ENCODE assay signal across 22 cellular contexts in genomic region chr12:75865315-75865714, GRCh38.
"Had no signal": no experiment of that assay in that cellular context is flagged by ENCODE, and none has a peak within 500 bp of the region (broad histone marks: within the 10 kb centered on the region; RNA-seq: fewer than 3 reads in every experiment).

No MANE protein-coding gene starts in this region.

- H3K79me2 ChIP-seq: parathyroid adenoma had no signal

- H3K4me1 ChIP-seq: gastroesophageal sphincter, heart right ventricle, neural progenitor cell, parathyroid adenoma, prostate gland, right atrium auricular region had no signal

- H3K36me3 ChIP-seq: gastroesophageal sphincter, heart right ventricle, neural progenitor cell, prostate gland, right atrium auricular region, stomach, thyroid gland had no signal

- H3K9ac ChIP-seq: neural progenitor cell, parathyroid adenoma had no signal

- H3K4me2 ChIP-seq: neural progenitor cell, smooth muscle cell had no signal

- H3K27ac ChIP-seq: coronary artery, gastroesophageal sphincter, heart right ventricle, neural progenitor cell, parathyroid adenoma, prostate gland, right atrium auricular region, stomach, thyroid gland had no signal

- DNase-seq: effector memory CD8-positive, alpha-beta T cell; glutamatergic neuron; heart right ventricle; hippocampal formation; naive thymus-derived CD4-positive, alpha-beta T cell; stimulated activated CD4-positive, alpha-beta T cell treated with anti-CD3 and anti-CD28 coated beads, Interleukin-12 subunit alpha, Interleukin-12 subunit beta, amount 100 ng/mL, for 4 hours; stimulated activated CD4-positive, alpha-beta T cell treated with anti-CD3 and anti-CD28 coated beads, Interleukin-1b, Interleukin-23, amount 100 ng/mL, for 48 hours; stimulated activated CD4-positive, alpha-beta T cell treated with anti-CD3 and anti-CD28 coated beads, Interleukin-4, amount 100 ng/mL, for 1 hour; stimulated activated naive CD4-positive, alpha-beta T cell treated with Interleukin-2 at 50 U/mL for 16 hours; stomach; thyroid gland had no signal

- H3K27me3 ChIP-seq: gastroesophageal sphincter, heart right ventricle, neural progenitor cell, right atrium auricular region, stomach, thyroid gland had no signal

- ATAC-seq: effector memory CD8-positive, alpha-beta T cell; esophagus mucosa; gastroesophageal sphincter; heart right ventricle; naive thymus-derived CD4-positive, alpha-beta T cell; sciatic nerve; stimulated activated effector memory CD8-positive, alpha-beta T cell treated with anti-CD3 and anti-CD28 coated beads, Interleukin-12 subunit alpha, Interleukin-12 subunit beta, amount 100 ng/mL, for 72 hours had no signal

- H3K4me3 ChIP-seq: coronary artery, gastroesophageal sphincter, heart right ventricle, lung, neural progenitor cell, prostate gland, right atrium auricular region, smooth muscle cell, stomach, thyroid gland had no signal

- H2AFZ ChIP-seq: neural progenitor cell, parathyroid adenoma had no signal

- H3K9me3 ChIP-seq: gastroesophageal sphincter, heart right ventricle, prostate gland, right atrium auricular region, stomach, thyroid gland had no signal
